In the genomic region with DNA sequence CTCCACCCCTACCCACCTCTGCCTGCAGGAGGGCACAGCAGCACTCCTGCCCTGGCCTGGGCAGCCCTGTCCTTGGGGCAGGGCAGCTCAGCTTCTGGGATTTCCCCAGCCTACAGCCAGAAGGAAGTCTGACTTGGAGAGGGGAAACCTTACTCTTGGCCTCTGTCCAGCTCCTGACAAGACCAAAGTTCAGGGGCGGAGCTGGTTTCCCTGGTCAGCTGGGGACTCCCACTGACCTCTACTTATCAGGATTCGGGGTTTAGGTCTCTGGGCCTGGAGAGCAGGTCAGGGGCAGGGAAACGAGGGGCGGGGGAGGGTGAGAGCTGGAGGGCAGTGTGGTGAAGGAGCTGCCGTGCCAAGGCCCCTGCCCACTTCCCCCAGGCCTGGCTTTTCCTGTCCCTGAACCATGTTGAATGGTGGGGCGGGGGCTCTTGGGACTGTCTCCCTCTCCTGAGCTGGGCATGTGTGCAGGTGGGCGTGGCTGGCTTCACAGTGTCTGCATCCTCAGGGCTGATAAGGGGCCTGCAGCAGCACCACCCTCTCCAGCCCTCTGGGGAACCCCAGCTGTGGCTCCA, we compare ENCODE assay signal across 11 cellular contexts. TPM values are rescaled to one million over a fixed set of nuclear protein-coding genes. Genes with fewer than 3 reads are reported as not detected.
DNase-seq lines count a peak whose midpoint lies in the region; ATAC-seq, FAIRE-seq and TF ChIP-seq lines count a peak whose summit lies in the region.
"Had no signal": no experiment of that assay in that cellular context is flagged by ENCODE, and none has a peak within 500 bp of the region (broad histone marks: within the 10 kb centered on the region; RNA-seq: fewer than 3 reads in every experiment).

No MANE protein-coding gene starts in this region.

- H3K4me1 ChIP-seq in kidney (ENCODE audit: control insufficient read depth in 1 of 2, insufficient read depth in 1 of 2, low read depth in 1 of 2, low read length in 2 of 2): peaks cover 12 to 19% of the 10 kb centered on the region in 2 donors
- H3K4me1 ChIP-seq in transverse colon: peaks cover 9 to 28% (median 26%) of the 10 kb centered on the region in 4 donors

- H3K27ac ChIP-seq in kidney (ENCODE audit: low read depth in 2 of 2, low read length in 2 of 2): peak overlapping the region in 1 of 2 donors; percentile 22
- H3K27ac ChIP-seq in transverse colon: peak overlapping the region; percentile 44 to 76 (median 60)

- DNase-seq in DMS153 (lab: John Stamatoyannopoulos, UW) (peak; percentile 24), DMS153 treated with DMSO at 0.1 percent for 48 hours (lab: John Stamatoyannopoulos, UW; ENCODE audit: unreplicated experiment) (no peak), astrocyte of the spinal cord (ENCODE audit: low read depth, low spot score) (peak; percentile 4), kidney (peak; percentile 84), transverse colon (peak; percentile 86), DMS79 (lab: John Stamatoyannopoulos, UW) (no peak)
- DNase-seq: 8988T; activated CD4-positive, alpha-beta T cell treated with anti-CD3 and anti-CD28 coated beads for 36 hours; effector CD4-positive, alpha-beta T cell had no signal

- no peak for FAIRE-seq in kidney (lab: Jason Lieb, UNC)

- intact Hi-C loops in kidney (cut with DNase I): loop anchor here (5.0 kb wide), 1 partner anchor 63 kb away; no protein-coding TSS in a partner anchor
- intact Hi-C loops in transverse colon (cut with DNase I; ENCODE audit: low total_unique reads): no loop called here

- TF ChIP-seq POLR2A in transverse colon (IDR thresholded peaks at IDR 0.05): peak; percentile 55

- peaks cover 4% of the 10 kb centered on the region for H3K27me3 ChIP-seq in transverse colon

- no peak for ATAC-seq in HG02610 (IDR thresholded peaks at IDR 0.05; ENCODE audit: unreplicated experiment)
- ATAC-seq in GM21528 (IDR thresholded peaks at IDR 0.05; ENCODE audit: low FRiP score, unreplicated experiment): no peak

- in situ Hi-C loops in astrocyte of the spinal cord (cut with HindIII; ENCODE audit: low sequenced_read_pairs): no loop called here
- in situ Hi-C loops in transverse colon (cut with MboI; ENCODE audit: low pct_ligation_motif_present in 1 of 4, low pct_unique_long_range_greater_than_20kb in 1 of 4, low sequenced_read_pairs in 3 of 4): loop anchor here in 3 of 4 donors (5.0 to 10.0 kb wide), 2 partner anchors 50 to 63 kb away; no protein-coding TSS in a partner anchor

- no peak for TF ChIP-seq EP300 in transverse colon (IDR thresholded peaks at IDR 0.05; ENCODE audit: low read depth)

- H3K36me3 ChIP-seq in kidney (ENCODE audit: control insufficient read depth in 1 of 2, insufficient read depth in 2 of 2, low read length in 2 of 2): no peaks in the 10 kb centered on the region
- no peaks in the 10 kb centered on the region for H3K36me3 ChIP-seq in transverse colon

- H3K9me3 ChIP-seq in kidney (ENCODE audit: control insufficient read depth in 1 of 2, low read length in 2 of 2) (no peaks in the 10 kb centered on the region), transverse colon (no peaks in the 10 kb centered on the region)

- H3K4me3 ChIP-seq in astrocyte of the spinal cord (ENCODE audit: low read depth, low read length) (no peak overlapping the region), kidney (ENCODE audit: low read length in 2 of 2) (no peak overlapping the region), transverse colon (no peak overlapping the region)

- no peak overlapping the region for H3K9ac ChIP-seq in kidney (ENCODE audit: low read length in 2 of 2)

- 27% methylated on average over 5 of the region's 7 CpGs; no CpG with 5 or more reads in 1 of the 2 donors for WGBS in transverse colon (ENCODE audit: low coverage in 1 of 2), 2 donors

- TF ChIP-seq CTCF in astrocyte of the spinal cord (IDR thresholded peaks at IDR 0.05; ENCODE audit: low read depth, low read length): no peak
- TF ChIP-seq CTCF in kidney (IDR thresholded peaks at IDR 0.05; ENCODE audit: borderline replicate concordance, extremely low read depth, insufficient read depth): no peak
- TF ChIP-seq CTCF in transverse colon (IDR thresholded peaks at IDR 0.05): no peak

RNA-seq across cellular contexts. Expression of gene ETV3, which starts 16.8 kb away (rescaled TPM):
- total RNA-seq in kidney (24.8 TPM), transverse colon (10 to 100 TPM in 3 of 4 donors, 1 to 10 TPM in 1; 3.4 to 28.1 (median 18.1) TPM)
- polyA plus RNA-seq in kidney (ENCODE audit: insufficient read depth, low read depth, low replicate concordance): 3.5 TPM

RNA-seq across cellular contexts. Expression of gene ETV3L, which starts 55.4 kb away (rescaled TPM):
- total RNA-seq in kidney: not detected
- not detected for polyA plus RNA-seq in kidney (ENCODE audit: insufficient read depth, low read depth, low replicate concordance)
- not detected for total RNA-seq in transverse colon
- total RNA-seq: activated CD4-positive, alpha-beta T cell treated with anti-CD3 and anti-CD28 coated beads for 36 hours had no signal

Comparison
In these comparisons a context has a peak if more than half of its experiments do, and no peak if none do; other contexts are left out.
1. DNase-seq: peak in DMS153 (single experiment), astrocyte of the spinal cord (single experiment), kidney (single experiment) and transverse colon (single experiment); none in DMS153 treated with DMSO at 0.1 percent for 48 hours (single experiment) and DMS79 (single experiment).